ENCODE assay signal across 9 cellular contexts in the genomic region with DNA sequence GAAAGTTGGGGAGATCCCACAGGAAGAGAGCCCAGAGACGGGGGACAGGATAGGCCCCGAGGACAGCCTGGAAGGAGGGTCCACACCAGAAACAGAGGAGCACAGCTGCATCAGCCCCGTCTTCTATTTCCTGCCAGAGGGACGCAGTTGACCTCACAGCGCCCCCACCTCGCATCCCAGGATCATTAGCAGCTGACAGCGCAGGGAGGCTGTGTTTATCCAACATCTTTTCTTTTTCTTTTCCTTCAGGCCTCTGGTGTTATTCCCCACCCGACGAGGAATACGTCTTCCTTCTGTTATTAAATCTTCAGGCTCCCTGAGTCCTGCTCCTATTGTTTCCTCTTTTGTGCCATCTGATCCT.
DNase-seq lines count a peak whose midpoint lies in the region; ATAC-seq and TF ChIP-seq lines count a peak whose summit lies in the region.
"Had no signal": no experiment of that assay in that cellular context is flagged by ENCODE, and none has a peak within 500 bp of the region (broad histone marks: within the 10 kb centered on the region; RNA-seq: fewer than 3 reads in every experiment).

No MANE protein-coding gene starts in this region.

- no peaks in the 10 kb centered on the region for H3K9me3 Mint-ChIP-seq in activated naive CD4-positive, alpha-beta T cell treated with anti-CD3 and anti-CD28 coated beads for 36 hours
- H3K9me3 Mint-ChIP-seq: dendritic cell treated with granulocyte-macrophage colony-stimulating factor and Interleukin-4, amounts not matched to agents 40 ng/mL and 50 ng/mL, for 4 days had no signal

- intact Hi-C loops in activated naive CD4-positive, alpha-beta T cell treated with anti-CD3 and anti-CD28 coated beads for 36 hours (cut with micrococcal nuclease) = loop anchor here (2.0 kb wide), 1 partner anchor 91 kb away; no protein-coding TSS in a partner anchor
- intact Hi-C loops in left cardiac atrium (cut with DNase I) = no loop called here

- TF ChIP-seq CTCF in VCaP (conservative IDR thresholded peaks at IDR 0.05) = peak; percentile 39

- peaks cover 37% of the 10 kb centered on the region for H3K27me3 Mint-ChIP-seq in activated naive CD4-positive, alpha-beta T cell treated with anti-CD3 and anti-CD28 coated beads for 36 hours (ENCODE audit: low read depth)

- H3K27ac ChIP-seq in VCaP = peak overlapping the region; percentile 31; the same call in 1 of the 2 replicates

- no peak overlapping the region for H3K27ac Mint-ChIP-seq in activated naive CD4-positive, alpha-beta T cell treated with anti-CD3 and anti-CD28 coated beads for 36 hours
- H3K27ac Mint-ChIP-seq: dendritic cell treated with granulocyte-macrophage colony-stimulating factor and Interleukin-4, amounts not matched to agents 40 ng/mL and 50 ng/mL, for 4 days had no signal

- CTCF ChIA-PET in activated naive CD4-positive, alpha-beta T cell treated with anti-CD3 and anti-CD28 coated beads for 36 hours (lab: Charles Lee) = no interaction called here

- H3K36me3 Mint-ChIP-seq in activated naive CD4-positive, alpha-beta T cell treated with anti-CD3 and anti-CD28 coated beads for 36 hours (ENCODE audit: low read depth) = no peaks in the 10 kb centered on the region

- peaks cover 15% of the 10 kb centered on the region for H3K4me1 Mint-ChIP-seq in activated naive CD4-positive, alpha-beta T cell treated with anti-CD3 and anti-CD28 coated beads for 36 hours (ENCODE audit: low read depth)

- peak overlapping the region; percentile 50 for H3K4me3 Mint-ChIP-seq in activated naive CD4-positive, alpha-beta T cell treated with anti-CD3 and anti-CD28 coated beads for 36 hours

- ATAC-seq in HG02870 (IDR thresholded peaks at IDR 0.05; ENCODE audit: unreplicated experiment) (peak; percentile 35), left cardiac atrium (peak; percentile 32 to 65)

- peak overlapping the region; percentile 51 for H3K4me3 ChIP-seq in skeletal muscle cell (ENCODE audit: low read depth, low read length)

- DNase-seq in activated naive CD4-positive, alpha-beta T cell treated with anti-CD3 and anti-CD28 coated beads for 36 hours = peak; percentile 25
- no peak for DNase-seq in activated naive CD4-positive, alpha-beta T cell treated with Interleukin-2 at 50 U/mL for 16 hours
- peak; percentile 34 for DNase-seq in left cardiac atrium
- DNase-seq in skeletal muscle cell (ENCODE audit: low read depth) = no peak
- DNase-seq in DMS79 treated with DMSO at 0.1 percent for 48 hours (lab: John Stamatoyannopoulos, UW) = no peak
- DNase-seq in stimulated activated naive CD4-positive, alpha-beta T cell treated with Interleukin-2 at 50 U/mL for 16 hours (lab: John Stamatoyannopoulos, UW) = no peak

Comparison
In these comparisons a context has a peak if more than half of its experiments do, and no peak if none do; other contexts are left out.
1. DNase-seq: peak in activated naive CD4-positive, alpha-beta T cell treated with anti-CD3 and anti-CD28 coated beads for 36 hours (single experiment) and left cardiac atrium (single experiment); none in activated naive CD4-positive, alpha-beta T cell treated with Interleukin-2 at 50 U/mL for 16 hours (single experiment), skeletal muscle cell (single experiment), DMS79 treated with DMSO at 0.1 percent for 48 hours (single experiment) and stimulated activated naive CD4-positive, alpha-beta T cell treated with Interleukin-2 at 50 U/mL for 16 hours (single experiment).